ENCODE assay signal across 5 cellular contexts in the genomic region with DNA sequence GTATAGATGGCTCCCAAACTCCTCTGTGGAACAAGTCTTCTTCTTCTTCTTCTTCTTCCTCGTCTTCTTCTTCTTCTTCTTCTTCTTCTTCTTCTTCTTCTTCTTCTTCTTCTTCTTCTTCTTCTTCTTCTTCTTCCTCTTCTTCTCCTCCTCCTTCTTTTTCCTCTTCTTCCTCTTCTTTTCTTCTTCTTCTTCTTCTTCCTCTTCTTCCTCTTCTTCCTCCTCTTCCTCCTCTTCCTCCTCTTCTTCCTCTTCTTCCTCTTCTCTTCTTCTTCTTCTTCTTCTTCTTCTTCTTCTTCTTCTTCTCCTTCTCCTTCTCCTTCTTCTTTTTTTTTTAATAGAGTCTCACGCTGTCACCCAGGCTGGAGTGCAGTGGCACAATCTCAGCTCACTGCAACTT. TPM values are rescaled to one million over a fixed set of nuclear protein-coding genes. Genes with fewer than 3 reads are reported as not detected.
"Had no signal": no experiment of that assay in that cellular context is flagged by ENCODE, and none has a peak within 500 bp of the region (broad histone marks: within the 10 kb centered on the region; RNA-seq: fewer than 3 reads in every experiment).

No MANE protein-coding gene starts in this region.

RNA-seq across cellular contexts. Expression of a gene that starts 3.4 kb away (rescaled TPM):
- total RNA-seq: HepG2, HT-29, HT1080, IMR-90 had no signal
- polyA plus RNA-seq: HepG2, IgD-negative memory B cell, IMR-90 had no signal
